Comparison of ENCODE assay signal across 8 cellular contexts in the genomic region with DNA sequence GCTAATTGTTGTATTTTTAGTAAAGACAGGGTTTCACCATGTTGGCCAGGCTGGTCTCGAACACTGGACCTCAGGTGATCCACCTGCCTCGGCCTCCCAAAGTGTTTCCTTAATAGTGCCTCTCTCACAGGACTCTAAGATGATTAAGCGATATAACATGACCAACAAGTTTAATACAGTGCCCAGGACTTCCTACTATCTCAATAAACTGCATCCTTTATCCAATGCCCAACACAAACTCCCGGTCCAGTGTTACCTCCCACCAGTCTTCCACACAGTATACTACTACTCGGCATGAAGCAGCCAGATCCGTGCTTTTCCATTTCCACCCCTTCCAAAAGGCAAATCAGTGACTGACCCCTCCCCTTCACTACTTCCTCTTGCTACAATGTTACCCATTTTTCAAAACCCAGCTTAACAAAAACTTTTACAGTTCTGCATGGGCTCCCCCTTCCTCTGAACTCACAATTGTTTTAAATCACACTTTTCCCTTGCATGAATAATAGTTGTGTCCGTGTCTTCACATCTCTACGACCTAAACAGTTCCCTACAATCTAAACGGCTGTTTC.
DNase-seq lines count a peak whose midpoint lies in the region; ATAC-seq and TF ChIP-seq lines count a peak whose summit lies in the region.

No MANE protein-coding gene starts in this region.

- ATAC-seq in DND-41 (ENCODE audit: insufficient read depth, low read depth): no peak

- H3K27ac ChIP-seq in DND-41 (ENCODE audit: low read length): peak overlapping the region; percentile 79
- H3K27ac ChIP-seq in effector memory CD4-positive, alpha-beta T cell (ENCODE audit: insufficient read depth, low read length, poor library complexity, severe bottlenecking): peak overlapping the region; percentile 88
- peak overlapping the region; percentile 80 for H3K27ac ChIP-seq in neutrophil

- H3K9ac ChIP-seq in DND-41 (ENCODE audit: low read depth, low read length): peak overlapping the region; percentile 79

- no peaks in the 10 kb centered on the region for H3K9me3 ChIP-seq in DND-41 (ENCODE audit: insufficient read depth, low read length, severe bottlenecking)
- no peaks in the 10 kb centered on the region for H3K9me3 ChIP-seq in effector memory CD4-positive, alpha-beta T cell (ENCODE audit: control insufficient read depth, low read length)
- H3K9me3 ChIP-seq in neutrophil: no peaks in the 10 kb centered on the region

- peaks cover 38% of the 10 kb centered on the region for H3K4me1 ChIP-seq in DND-41 (ENCODE audit: insufficient read depth, low read length)
- H3K4me1 ChIP-seq in effector memory CD4-positive, alpha-beta T cell (ENCODE audit: control insufficient read depth, insufficient read depth, low read length, poor library complexity, severe bottlenecking): peaks cover 19% of the 10 kb centered on the region
- H3K4me1 ChIP-seq in neutrophil (ENCODE audit: control insufficient read depth in 1 of 2, insufficient read depth in 1 of 2, low read depth in 1 of 2, low read length in 1 of 2): peaks cover 18 to 23% of the 10 kb centered on the region in 2 experiments

- H4K20me1 ChIP-seq in DND-41 (ENCODE audit: insufficient read depth, low read length): peaks cover 15% of the 10 kb centered on the region

- no peaks in the 10 kb centered on the region for H3K27me3 ChIP-seq in DND-41 (ENCODE audit: insufficient read depth, low read length, poor library complexity)
- H3K27me3 ChIP-seq in effector memory CD4-positive, alpha-beta T cell (replicated peaks; ENCODE audit: control insufficient read depth, insufficient read depth, low read length, poor library complexity, severe bottlenecking): no peaks in the 10 kb centered on the region
- H3K27me3 ChIP-seq in neutrophil: no peaks in the 10 kb centered on the region

- TF ChIP-seq CTCF in DND-41 (IDR thresholded peaks at IDR 0.05; ENCODE audit: borderline replicate concordance, extremely low read depth, low read length, poor library complexity, severe bottlenecking) (no peak), neutrophil (IDR thresholded peaks at IDR 0.05) (no peak)

- no peak for DNase-seq in DND-41
- DNase-seq in NOMO-1 (lab: John Stamatoyannopoulos, UW; ENCODE audit: unreplicated experiment in 2 of 2): peak; percentile 44 to 56
- no peak for DNase-seq in effector memory CD4-positive, alpha-beta T cell
- no peak for DNase-seq in hepatic stellate cell (ENCODE audit: low spot score)
- DNase-seq in OCI-M2 (lab: John Stamatoyannopoulos, UW; ENCODE audit: unreplicated experiment): no peak
- no peak for DNase-seq in activated effector memory CD4-positive, alpha-beta T cell treated with Interleukin-2 at 50 U/mL for 16 hours
- DNase-seq in stimulated activated naive CD4-positive, alpha-beta T cell (lab: John Stamatoyannopoulos, UW): no peak

- H3K36me3 ChIP-seq in DND-41 (ENCODE audit: insufficient read depth, low read length) (peaks cover 76% of the 10 kb centered on the region), neutrophil (peaks cover 32% of the 10 kb centered on the region)
- H3K36me3 ChIP-seq in effector memory CD4-positive, alpha-beta T cell (ENCODE audit: control insufficient read depth, insufficient read depth, low read length): peaks cover 47% of the 10 kb centered on the region

- H2AFZ ChIP-seq in DND-41 (ENCODE audit: low read depth, low read length): peak overlapping the region; percentile 99

- peak overlapping the region; percentile 71 for H3K4me2 ChIP-seq in DND-41 (ENCODE audit: insufficient read depth, low read length)

- peaks cover 53% of the 10 kb centered on the region for H3K79me2 ChIP-seq in DND-41 (ENCODE audit: insufficient read depth, low read length)

- peak overlapping the region; percentile 75 to 91 for H3K4me3 ChIP-seq in DND-41 (ENCODE audit: low read depth in 1 of 2, low read length in 2 of 2)
- peak overlapping the region; percentile 92 for H3K4me3 ChIP-seq in effector memory CD4-positive, alpha-beta T cell (ENCODE audit: insufficient read depth, low read depth, low read length, poor library complexity, severe bottlenecking)
- H3K4me3 ChIP-seq in neutrophil (ENCODE audit: low read depth in 1 of 2, low read length in 1 of 2): peak overlapping the region; percentile 80

Comparison
In these comparisons a context has a peak if more than half of its experiments do, and no peak if none do; other contexts are left out.
1. DNase-seq: peak in NOMO-1 (2 of 2); none in DND-41 (single experiment), effector memory CD4-positive, alpha-beta T cell (0 of 3), hepatic stellate cell (single experiment), OCI-M2 (single experiment), activated effector memory CD4-positive, alpha-beta T cell treated with Interleukin-2 at 50 U/mL for 16 hours (single experiment) and stimulated activated naive CD4-positive, alpha-beta T cell (0 of 6).
2. Peak in every context shown above with its lines, with median percentiles within 50 percentile points of each other: H3K27ac ChIP-seq and H3K4me3 ChIP-seq.